In genomic region chr12:51915003-51915625, GRCh38 we compare ENCODE assay signal across 15 cellular contexts. TPM values are rescaled to one million over a fixed set of nuclear protein-coding genes. Genes with fewer than 3 reads are reported as not detected.
"Had no signal": no experiment of that assay in that cellular context is flagged by ENCODE, and none has a peak within 500 bp of the region (broad histone marks: within the 10 kb centered on the region; RNA-seq: fewer than 3 reads in every experiment).

No MANE protein-coding gene starts in this region.

- H3K27ac ChIP-seq: esophagus muscularis mucosa, hepatocyte, suprapubic skin had no signal

- H3K4me1 Mint-ChIP-seq: activated naive CD4-positive, alpha-beta T cell treated with anti-CD3 and anti-CD28 coated beads, Interleukin-2, amount 10 ng/mL, durations not matched to agents 7 days and 5 days; activated T-helper 17 cell treated with anti-CD3 and anti-CD28 coated beads, Interleukin-2, amount 50 U/mL, for 72 hours had no signal

- H3K79me2 ChIP-seq: hepatocyte had no signal

- H3K4me3 Mint-ChIP-seq: activated naive CD4-positive, alpha-beta T cell treated with anti-CD3 and anti-CD28 coated beads, Interleukin-2, amount 10 ng/mL, durations not matched to agents 7 days and 5 days; activated T-helper 17 cell treated with anti-CD3 and anti-CD28 coated beads, Interleukin-2, amount 50 U/mL, for 72 hours; stimulated activated naive CD8-positive, alpha-beta T cell treated with anti-CD3 and anti-CD28 coated beads, Interleukin-15, Interleukin-2, amounts not matched to agents 100 ng/mL and 50 ng/mL, for 24 hours; type B pancreatic cell had no signal

- DNase-seq: activated naive CD4-positive, alpha-beta T cell treated with anti-CD3 and anti-CD28 coated beads, Interleukin-2, amount 10 ng/mL, durations not matched to agents 7 days and 5 days; activated T-cell treated with anti-CD3 and anti-CD28 coated beads for 4 hours; kidney; occipital lobe had no signal

- H3K9me3 Mint-ChIP-seq: activated naive CD4-positive, alpha-beta T cell treated with anti-CD3 and anti-CD28 coated beads, Interleukin-2, amount 10 ng/mL, durations not matched to agents 7 days and 5 days; activated T-helper 17 cell treated with anti-CD3 and anti-CD28 coated beads, Interleukin-2, amount 50 U/mL, for 72 hours; nephron; stimulated activated naive CD8-positive, alpha-beta T cell treated with anti-CD3 and anti-CD28 coated beads, Interleukin-15, Interleukin-2, amounts not matched to agents 100 ng/mL and 50 ng/mL, for 24 hours; type B pancreatic cell had no signal

- H3K4me2 ChIP-seq: hepatocyte had no signal

- ATAC-seq: activated CD4-positive, CD25-positive, alpha-beta regulatory T cell treated with anti-CD3 and anti-CD28 coated beads, Interleukin-2, amount 50 U/mL, for 24 hours; activated T-helper 17 cell treated with anti-CD3 and anti-CD28 coated beads, Interleukin-2, amount 50 U/mL, for 72 hours; right cardiac atrium had no signal

- H3K4me3 ChIP-seq: esophagus muscularis mucosa, hepatocyte, suprapubic skin had no signal

- H3K36me3 Mint-ChIP-seq: activated naive CD4-positive, alpha-beta T cell treated with anti-CD3 and anti-CD28 coated beads, Interleukin-2, amount 10 ng/mL, durations not matched to agents 7 days and 5 days; type B pancreatic cell had no signal

- H2AFZ ChIP-seq: hepatocyte had no signal

- H3K27ac Mint-ChIP-seq: activated naive CD4-positive, alpha-beta T cell treated with anti-CD3 and anti-CD28 coated beads, Interleukin-2, amount 10 ng/mL, durations not matched to agents 7 days and 5 days; activated T-helper 17 cell treated with anti-CD3 and anti-CD28 coated beads, Interleukin-2, amount 50 U/mL, for 72 hours; nephron; progenitor cell of endocrine pancreas; stimulated activated naive CD8-positive, alpha-beta T cell treated with anti-CD3 and anti-CD28 coated beads, Interleukin-15, Interleukin-2, amounts not matched to agents 100 ng/mL and 50 ng/mL, for 24 hours; type B pancreatic cell had no signal

- H3K27me3 Mint-ChIP-seq: activated T-helper 17 cell treated with anti-CD3 and anti-CD28 coated beads, Interleukin-2, amount 50 U/mL, for 72 hours had no signal

- H3K9me3 ChIP-seq: esophagus muscularis mucosa, suprapubic skin had no signal

- H3K27me3 ChIP-seq: hepatocyte, suprapubic skin had no signal

RNA-seq across cellular contexts. Expression of gene ACVRL1, which starts 7.8 kb away (rescaled TPM):
- total RNA-seq: activated T-helper 17 cell treated with anti-CD3 and anti-CD28 coated beads, Interleukin-2, amount 50 U/mL, for 72 hours; progenitor cell of endocrine pancreas had no signal

RNA-seq across cellular contexts. Expression of gene ANKRD33, which starts 27.2 kb away (rescaled TPM):
- total RNA-seq: activated T-helper 17 cell treated with anti-CD3 and anti-CD28 coated beads, Interleukin-2, amount 50 U/mL, for 72 hours; esophagus muscularis mucosa; hepatocyte; kidney; liver; occipital lobe; right cardiac atrium; suprapubic skin had no signal
- polyA plus RNA-seq: liver, right cardiac atrium had no signal
